In the genomic region with DNA sequence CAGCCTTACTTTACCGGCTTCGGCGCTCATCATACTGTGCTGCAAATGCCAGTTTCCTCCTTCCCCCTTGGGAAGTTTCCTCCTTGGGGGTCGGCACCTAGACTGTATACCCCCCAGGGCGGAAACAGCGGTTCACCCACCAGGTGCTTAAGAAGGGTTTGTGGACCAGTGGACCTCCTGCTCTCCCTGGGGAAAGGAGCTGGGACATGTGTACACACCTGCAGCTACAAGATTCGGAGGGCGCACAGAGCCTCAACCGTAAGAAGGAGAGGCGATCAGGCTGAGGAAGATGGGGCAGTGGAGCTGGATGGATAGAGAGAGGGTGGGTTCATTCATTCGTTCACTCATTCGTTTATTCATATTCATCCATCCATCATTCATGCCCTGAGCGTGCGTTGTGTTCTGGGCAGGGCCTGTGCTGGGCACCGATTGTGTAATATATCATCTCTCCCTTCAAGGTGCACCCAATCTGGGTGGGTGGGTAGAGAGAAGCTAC, we compare ENCODE assay signal across 8 cellular contexts. TPM values are rescaled to one million over a fixed set of nuclear protein-coding genes. Genes with fewer than 3 reads are reported as not detected.
A peak's percentile ranks its signal among the peaks of the same experiment; 100 is the strongest.
DNase-seq lines count a peak whose midpoint lies in the region; ATAC-seq, FAIRE-seq and TF ChIP-seq lines count a peak whose summit lies in the region.

No MANE protein-coding gene starts in this region.

- TF ChIP-seq CTCF in CD8-positive, alpha-beta T cell (IDR thresholded peaks at IDR 0.05), result no peak
- no peak for TF ChIP-seq CTCF in OCI-LY1 (IDR thresholded peaks at IDR 0.05; ENCODE audit: low read length)
- no peak for TF ChIP-seq CTCF in endothelial cell (IDR thresholded peaks at IDR 0.05; ENCODE audit: unreplicated experiment)
- no peak for TF ChIP-seq CTCF in pancreas (IDR thresholded peaks at IDR 0.05)

- no peak for FAIRE-seq in pancreas (lab: Jason Lieb, UNC)

- intact Hi-C loops in CD8-positive, alpha-beta T cell (cut with DNase I, micrococcal nuclease), result loop anchor here (1.0 to 10.0 kb wide), 10 partner anchors 14 to 1942 kb away; a partner anchor contains a TSS
- intact Hi-C loops in pancreas (cut with DNase I), result no loop called here

- WGBS in pancreas, 2 donors, result 52 to 54% methylated on average over 15 of the region's 15 CpGs

- no peaks in the 10 kb centered on the region for H4K20me1 ChIP-seq in OCI-LY1 (ENCODE audit: insufficient read depth, low read length)

- H2AFZ ChIP-seq in OCI-LY1 (ENCODE audit: low read length), result no peak overlapping the region; the same call in 1 of the 2 replicates

- peaks cover 42% of the 10 kb centered on the region for H3K4me1 ChIP-seq in CD8-positive, alpha-beta T cell (ENCODE audit: insufficient read depth, low read length)
- H3K4me1 ChIP-seq in OCI-LY1 (ENCODE audit: insufficient read depth, low read length, severe bottlenecking), result peaks cover 54% of the 10 kb centered on the region
- H3K4me1 ChIP-seq in pancreas, result peaks cover 6 to 17% (median 10%) of the 10 kb centered on the region in 3 donors

- H3K36me3 ChIP-seq in CD8-positive, alpha-beta T cell (ENCODE audit: insufficient read depth, low read length), result no peaks in the 10 kb centered on the region
- H3K36me3 ChIP-seq in OCI-LY1 (ENCODE audit: insufficient read depth, low read length), result no peaks in the 10 kb centered on the region
- no peaks in the 10 kb centered on the region for H3K36me3 ChIP-seq in pancreas

- H3K4me3 Mint-ChIP-seq in CD8-positive, alpha-beta T cell, result peak overlapping the region; percentile 93
- peak overlapping the region; percentile 94 for H3K4me3 Mint-ChIP-seq in endothelial cell (ENCODE audit: unreplicated experiment)

- H3K36me3 Mint-ChIP-seq in CD8-positive, alpha-beta T cell, result peaks cover 14% of the 10 kb centered on the region
- peaks cover 10% of the 10 kb centered on the region for H3K36me3 Mint-ChIP-seq in endothelial cell (ENCODE audit: low read depth, unreplicated experiment)

- no peaks in the 10 kb centered on the region for H3K27me3 ChIP-seq in CD8-positive, alpha-beta T cell (ENCODE audit: insufficient read depth, low read length)
- no peaks in the 10 kb centered on the region for H3K27me3 ChIP-seq in OCI-LY1 (ENCODE audit: insufficient read depth, low read length)
- no peaks in the 10 kb centered on the region for H3K27me3 ChIP-seq in pancreas

- H3F3A ChIP-seq in OCI-LY1 (ENCODE audit: insufficient read depth, low read length), result no peaks in the 10 kb centered on the region

- H3K4me2 ChIP-seq in OCI-LY1 (ENCODE audit: low read length), result peak overlapping the region; percentile 82

- H3K27ac Mint-ChIP-seq in CD8-positive, alpha-beta T cell, result peak overlapping the region; percentile 98
- peak overlapping the region; percentile 95 for H3K27ac Mint-ChIP-seq in endothelial cell (ENCODE audit: unreplicated experiment)

- peak overlapping the region; percentile 77 for H3K27ac ChIP-seq in CD8-positive, alpha-beta T cell (ENCODE audit: low read depth, low read length)
- H3K27ac ChIP-seq in OCI-LY1 (ENCODE audit: low read depth, low read length, poor library complexity, severe bottlenecking) (peak overlapping the region; percentile 88), pancreas (peak overlapping the region in 3 of 4 donors; percentile 73 to 90 (median 79))

- peak overlapping the region; percentile 71 for H3K4me3 ChIP-seq in CD8-positive, alpha-beta T cell (ENCODE audit: low read depth, low read length)
- peak overlapping the region; percentile 70 for H3K4me3 ChIP-seq in OCI-LY1 (ENCODE audit: low read depth, low read length, poor library complexity, severe bottlenecking)
- peak overlapping the region in 3 of 4 donors; percentile 59 to 82 (median 76) for H3K4me3 ChIP-seq in pancreas

- POLR2A ChIA-PET in CD8-positive, alpha-beta T cell (lab: Charles Lee), result interaction anchor here (3.7 kb wide), 1 partner anchor 14 kb away, joined by 12 read pairs; a partner anchor contains a TSS

- no peaks in the 10 kb centered on the region for H3K27me3 Mint-ChIP-seq in CD8-positive, alpha-beta T cell (ENCODE audit: low read depth)
- peaks cover 21% of the 10 kb centered on the region for H3K27me3 Mint-ChIP-seq in endothelial cell (ENCODE audit: unreplicated experiment)

- no peaks in the 10 kb centered on the region for H3K9me3 Mint-ChIP-seq in CD8-positive, alpha-beta T cell
- no peaks in the 10 kb centered on the region for H3K9me3 Mint-ChIP-seq in endothelial cell (ENCODE audit: unreplicated experiment)

- ATAC-seq in CD8-positive, alpha-beta T cell, result peak; percentile 1
- no peak for ATAC-seq in pancreas
- ATAC-seq in GM21619 (IDR thresholded peaks at IDR 0.05; ENCODE audit: unreplicated experiment), result no peak
- no peak for ATAC-seq in GM21423 (IDR thresholded peaks at IDR 0.05; ENCODE audit: unreplicated experiment)

- H3K79me2 ChIP-seq in OCI-LY1 (ENCODE audit: insufficient read depth, low read length), result no peaks in the 10 kb centered on the region

- no peaks in the 10 kb centered on the region for H3K9me3 ChIP-seq in CD8-positive, alpha-beta T cell (ENCODE audit: low read length)
- no peaks in the 10 kb centered on the region for H3K9me3 ChIP-seq in OCI-LY1 (ENCODE audit: low read length)
- H3K9me3 ChIP-seq in pancreas, result no peaks in the 10 kb centered on the region

- DNase-seq in CD8-positive, alpha-beta T cell, result no peak
- no peak for DNase-seq in endothelial cell (ENCODE audit: low spot score)
- DNase-seq in pancreas, result peak in 3 of 6 donors; percentile 35 to 45 (median 41)
- DNase-seq in NCI-H446 treated with DMSO at 0.1 percent for 48 hours (lab: John Stamatoyannopoulos, UW), result no peak
- DNase-seq in NCI-H1417 (lab: John Stamatoyannopoulos, UW), result no peak

- peaks cover 66% of the 10 kb centered on the region for H3K4me1 Mint-ChIP-seq in CD8-positive, alpha-beta T cell (ENCODE audit: low read depth)
- H3K4me1 Mint-ChIP-seq in endothelial cell (ENCODE audit: unreplicated experiment), result peaks cover 16% of the 10 kb centered on the region

- H3K9ac ChIP-seq in OCI-LY1 (ENCODE audit: low read length), result peak overlapping the region; percentile 74

- no peaks in the 10 kb centered on the region for H3K9me2 ChIP-seq in OCI-LY1 (ENCODE audit: low read depth, low read length)

- CTCF ChIA-PET in CD8-positive, alpha-beta T cell (lab: Charles Lee), result interaction anchor here (0.6 to 2.1 kb wide), 3 partner anchors 51 to 230 kb away, joined by 3 to 10 read pairs (median 3); no protein-coding TSS in a partner anchor

RNA-seq across cellular contexts. Expression of a gene that starts 0.7 kb away (rescaled TPM):
- total RNA-seq in CD8-positive, alpha-beta T cell, result 10 to 100 TPM; 25.9 to 28.1 TPM
- 18.5 TPM for total RNA-seq in endothelial cell (ENCODE audit: unreplicated experiment)
- 1 to 10 TPM; 5.9 to 8.3 (median 6.8) TPM for total RNA-seq in pancreas
- polyA plus RNA-seq in pancreas, result 10 to 100 TPM; 16.3 to 24.9 TPM

RNA-seq across cellular contexts. Expression of a gene that starts 13.9 kb away (rescaled TPM):
- total RNA-seq in CD8-positive, alpha-beta T cell, result 1 to 10 TPM; 2.7 to 3.6 TPM
- total RNA-seq in endothelial cell (ENCODE audit: unreplicated experiment) (5.8 TPM), pancreas (10 to 100 TPM in 2 of 6 donors, 1 to 10 TPM in 4; 7.7 to 10.7 (median 8.6) TPM)
- 10 to 100 TPM; 24.9 to 35.9 TPM for polyA plus RNA-seq in pancreas

RNA-seq across cellular contexts. Expression of a gene that starts 43.9 kb away (rescaled TPM):
- total RNA-seq in CD8-positive, alpha-beta T cell, result 10 to 100 TPM; 15.9 to 19.2 TPM
- total RNA-seq in endothelial cell (ENCODE audit: unreplicated experiment), result 26.1 TPM
- total RNA-seq in pancreas, result 10 to 100 TPM; 19.5 to 26.3 (median 23.8) TPM
- polyA plus RNA-seq in pancreas, result 10 to 100 TPM; 25.8 to 26.4 TPM

RNA-seq across cellular contexts. Expression of a gene that starts 43.9 kb away (rescaled TPM):
- total RNA-seq in CD8-positive, alpha-beta T cell, result 1 to 10 TPM; 3.4 to 5.8 TPM
- total RNA-seq in endothelial cell (ENCODE audit: unreplicated experiment) (28.9 TPM), pancreas (10 to 100 TPM in 4 of 6 donors, 1 to 10 TPM in 2; 7.9 to 18.2 (median 11.0) TPM)
- polyA plus RNA-seq in pancreas, result 10 to 100 TPM in 1 of 2 donors, 1 to 10 TPM in 1; 3.3 to 10.2 TPM

Comparison
In these comparisons a context has a peak if more than half of its experiments do, and no peak if none do; other contexts are left out.
1. intact Hi-C loops: an anchor here in CD8-positive, alpha-beta T cell (1.0 to 10.0 kb wide); none called in pancreas.